ENCODE assay signal across 1 cellular context in genomic region chr11:63901660-63902059, GRCh38.
TF ChIP-seq lines count a peak whose summit lies in the region.

No MANE protein-coding gene starts in this region.

TF ChIP-seq in A549, 52 proteins besides CTCF, POLR2A, EP300 and RAD21 (continued from another document):
- TF ChIP-seq ELK1 (IDR thresholded peaks at IDR 0.05; ENCODE audit: low read depth, low read length) (no peak), HOXB13 (CRISPR knock-in tag; IDR thresholded peaks at IDR 0.05; ENCODE audit: low read depth) (no peak), HES2 (IDR thresholded peaks at IDR 0.05) (no peak), RFX5 (IDR thresholded peaks at IDR 0.05) (no peak), NR3C1 (IDR thresholded peaks at IDR 0.05) (no peak), MAZ (IDR thresholded peaks at IDR 0.05; ENCODE audit: borderline replicate concordance, low read depth, low read length) (no peak), CBX8 (IDR thresholded peaks at IDR 0.05) (no peak), ATOH8 (CRISPR knock-in tag; IDR thresholded peaks at IDR 0.05; ENCODE audit: low read depth) (no peak), USF2 (IDR thresholded peaks at IDR 0.05) (no peak)
